Comparison of ENCODE assay signal across 11 cellular contexts in genomic region chr3:168093790-168094189, GRCh38. TPM values are rescaled to one million over a fixed set of nuclear protein-coding genes. Genes with fewer than 3 reads are reported as not detected.
DNase-seq lines count a peak whose midpoint lies in the region; FAIRE-seq and TF ChIP-seq lines count a peak whose summit lies in the region.
"Had no signal": no experiment of that assay in that cellular context is flagged by ENCODE, and none has a peak within 500 bp of the region (broad histone marks: within the 10 kb centered on the region; RNA-seq: fewer than 3 reads in every experiment).

No MANE protein-coding gene starts in this region.

- no peak for TF ChIP-seq CTCF in astrocyte (IDR thresholded peaks at IDR 0.05; ENCODE audit: insufficient read depth, low read depth, low read length)
- TF ChIP-seq CTCF in keratinocyte (optimal IDR thresholded peaks at IDR 0.05 in 1 of 3, IDR thresholded peaks at IDR 0.05 in 1 of 3, conservative IDR thresholded peaks at IDR 0.05 in 1 of 3; ENCODE audit: extremely low read depth in 1 of 3, insufficient read depth in 2 of 3, low read length in 3 of 3) = no peak
- TF ChIP-seq CTCF in CD14-positive monocyte (IDR thresholded peaks at IDR 0.05) = no peak

- H3K4me3 ChIP-seq in HUES64 (ENCODE audit: low read length) (peak overlapping the region; percentile 87), astrocyte (ENCODE audit: insufficient read depth, low read depth, low read length) (peak overlapping the region; percentile 98), keratinocyte (ENCODE audit: control insufficient read depth in 2 of 3, extremely low read depth in 1 of 3, insufficient read depth in 2 of 3, low read depth in 1 of 3, low read length in 3 of 3) (peak overlapping the region; percentile 86 to 94 (median 91)), stomach smooth muscle (ENCODE audit: low read length in 2 of 2) (peak overlapping the region; percentile 96 to 99)

- peak overlapping the region; percentile 91 for H3K4me2 ChIP-seq in astrocyte (ENCODE audit: low read length)
- peak overlapping the region; percentile 79 for H3K4me2 ChIP-seq in keratinocyte (ENCODE audit: control insufficient read depth, extremely low read depth, insufficient read depth, low read depth, low read length)

- H3K27me3 ChIP-seq in HUES64 (ENCODE audit: insufficient read depth, low read length) (no peaks in the 10 kb centered on the region), astrocyte (ENCODE audit: insufficient read depth, low read length) (no peaks in the 10 kb centered on the region), keratinocyte (ENCODE audit: control insufficient read depth, extremely low read depth, insufficient read depth, low read length) (no peaks in the 10 kb centered on the region), stomach smooth muscle (ENCODE audit: control insufficient read depth in 1 of 2, insufficient read depth in 2 of 2, low read length in 2 of 2) (no peaks in the 10 kb centered on the region)

- no peaks in the 10 kb centered on the region for H3K36me3 Mint-ChIP-seq in astrocyte (ENCODE audit: low read depth, unreplicated experiment)
- no peaks in the 10 kb centered on the region for H3K36me3 Mint-ChIP-seq in CD14-positive monocyte
- H3K36me3 Mint-ChIP-seq: activated naive CD4-positive, alpha-beta T cell treated with anti-CD3 and anti-CD28 coated beads, Interleukin-2, amount 50 U/mL, for 24 hours had no signal

- H3K4me1 ChIP-seq in HUES64 (ENCODE audit: insufficient read depth, low read length) (peaks cover 49% of the 10 kb centered on the region), astrocyte (ENCODE audit: insufficient read depth, low read length) (peaks cover 7% of the 10 kb centered on the region), keratinocyte (ENCODE audit: control insufficient read depth, extremely low read depth, insufficient read depth, low read length) (peaks cover 33% of the 10 kb centered on the region), stomach smooth muscle (ENCODE audit: control insufficient read depth, insufficient read depth, low read length) (peaks cover 13% of the 10 kb centered on the region)

- no peaks in the 10 kb centered on the region for H3K36me3 ChIP-seq in HUES64 (ENCODE audit: insufficient read depth, low read length)
- no peaks in the 10 kb centered on the region for H3K36me3 ChIP-seq in astrocyte (ENCODE audit: insufficient read depth, low read length)
- no peaks in the 10 kb centered on the region for H3K36me3 ChIP-seq in keratinocyte (ENCODE audit: control insufficient read depth in 2 of 2, extremely low read depth in 1 of 2, insufficient read depth in 2 of 2, low read length in 2 of 2)
- H3K36me3 ChIP-seq in stomach smooth muscle (ENCODE audit: control insufficient read depth in 2 of 2, insufficient read depth in 2 of 2, low read length in 2 of 2) = no peaks in the 10 kb centered on the region

- H3K4me3 Mint-ChIP-seq in astrocyte (ENCODE audit: unreplicated experiment) (peak overlapping the region; percentile 88), CD14-positive monocyte (no peak overlapping the region)

- intact Hi-C loops in CD14-positive monocyte (cut with micrococcal nuclease) = no loop called here

- no peaks in the 10 kb centered on the region for H3K9me3 ChIP-seq in HUES64 (ENCODE audit: insufficient read depth, low read depth, low read length)
- H3K9me3 ChIP-seq in astrocyte (ENCODE audit: insufficient read depth, low read depth, low read length) = no peaks in the 10 kb centered on the region
- no peaks in the 10 kb centered on the region for H3K9me3 ChIP-seq in keratinocyte (ENCODE audit: control insufficient read depth, low read depth, low read length)
- H3K9me3 ChIP-seq in stomach smooth muscle (ENCODE audit: control insufficient read depth in 2 of 2, low read length in 2 of 2) = no peaks in the 10 kb centered on the region

- no peaks in the 10 kb centered on the region for H3K9me1 ChIP-seq in keratinocyte (ENCODE audit: control insufficient read depth, extremely low read depth, insufficient read depth, low read length)

- H3K79me2 ChIP-seq in astrocyte (ENCODE audit: insufficient read depth, low read length) (peaks cover 63% of the 10 kb centered on the region), keratinocyte (ENCODE audit: control insufficient read depth, insufficient read depth, low read length) (peaks cover 60% of the 10 kb centered on the region)

- dilution Hi-C loops in keratinocyte (cut with MboI; ENCODE audit: extremely low pct_ligation_motif_present, low sequenced_read_pairs) = no loop called here

- H2AFZ ChIP-seq in astrocyte (ENCODE audit: low read depth, low read length) = no peak overlapping the region
- H2AFZ ChIP-seq in keratinocyte (ENCODE audit: control insufficient read depth, low read length) = no peak overlapping the region

- FAIRE-seq in astrocyte (lab: Jason Lieb, UNC) (no peak), keratinocyte (lab: Jason Lieb, UNC) (no peak)
- FAIRE-seq: islet of Langerhans had no signal

- H3K9ac ChIP-seq in HUES64 (ENCODE audit: low read depth, low read length) (no peak overlapping the region), astrocyte (ENCODE audit: low read length) (peak overlapping the region; percentile 94), keratinocyte (ENCODE audit: control insufficient read depth, extremely low read depth, insufficient read depth, low read length) (no peak overlapping the region), stomach smooth muscle (ENCODE audit: low read length in 2 of 2) (peak overlapping the region in 1 of 2 donors; percentile 80)

- no peaks in the 10 kb centered on the region for H3K9me3 Mint-ChIP-seq in astrocyte (ENCODE audit: unreplicated experiment)
- H3K9me3 Mint-ChIP-seq in CD14-positive monocyte = no peaks in the 10 kb centered on the region
- H3K9me3 Mint-ChIP-seq: activated naive CD4-positive, alpha-beta T cell treated with anti-CD3 and anti-CD28 coated beads, Interleukin-2, amount 50 U/mL, for 24 hours had no signal

- H4K20me1 ChIP-seq in astrocyte (ENCODE audit: insufficient read depth, low read length) = peaks cover 58% of the 10 kb centered on the region
- H4K20me1 ChIP-seq in keratinocyte (ENCODE audit: control insufficient read depth, extremely low read depth, insufficient read depth, low read length) = peaks cover 4% of the 10 kb centered on the region

- 79% methylated on average over 2 of the region's 3 CpGs for WGBS in HUES64

- H3K27ac Mint-ChIP-seq in astrocyte (ENCODE audit: unreplicated experiment) (no peak overlapping the region), CD14-positive monocyte (no peak overlapping the region)
- H3K27ac Mint-ChIP-seq: activated naive CD4-positive, alpha-beta T cell treated with anti-CD3 and anti-CD28 coated beads, Interleukin-2, amount 50 U/mL, for 24 hours had no signal

- H3K4me1 Mint-ChIP-seq in astrocyte (ENCODE audit: low read depth, unreplicated experiment) = peaks cover 41% of the 10 kb centered on the region
- peaks cover 37% of the 10 kb centered on the region for H3K4me1 Mint-ChIP-seq in CD14-positive monocyte

- H3K27me3 Mint-ChIP-seq in astrocyte (ENCODE audit: low read depth, unreplicated experiment) = no peaks in the 10 kb centered on the region
- no peaks in the 10 kb centered on the region for H3K27me3 Mint-ChIP-seq in CD14-positive monocyte (ENCODE audit: low read depth in 3 of 3)

- H3K27ac ChIP-seq in HUES64 (ENCODE audit: low read depth, low read length) (no peak overlapping the region), astrocyte (ENCODE audit: low read depth, low read length) (peak overlapping the region; percentile 93), keratinocyte (ENCODE audit: control insufficient read depth, insufficient read depth, low read length) (no peak overlapping the region), stomach smooth muscle (ENCODE audit: low read length) (no peak overlapping the region)

- DNase-seq in astrocyte (ENCODE audit: low read depth) (no peak), keratinocyte (ENCODE audit: low read depth, low spot score) (no peak), CD14-positive monocyte (ENCODE audit: low spot score) (no peak), NCI-H2196 (lab: John Stamatoyannopoulos, UW; ENCODE audit: unreplicated experiment) (no peak)
- DNase-seq in effector CD4-positive, alpha-beta T cell = no peak
- DNase-seq in stimulated activated CD4-positive, alpha-beta T cell treated with anti-CD3 and anti-CD28 coated beads, Interleukin-2, amount 100 ng/mL, for 24 hours = no peak
- DNase-seq: T1000 had no signal

RNA-seq across cellular contexts. Expression of gene GOLIM4, which starts 1.9 kb away (rescaled TPM):
- 24.5 TPM for polyA plus RNA-seq in HUES64 (2013, experiment 1 of 2)
- 29.0 TPM for polyA plus RNA-seq in HUES64 (2013, experiment 2 of 2)
- total RNA-seq in astrocyte = 51.5 and 53.7 TPM in 2 replicates
- 6.5 to 24.8 TPM (median 13.4 TPM) in 3 replicates for polyA plus RNA-seq in keratinocyte
- polyA plus RNA-seq in keratinocyte (2011; ENCODE audit: low read depth) = 45.2 TPM
- polyA plus RNA-seq in keratinocyte (2011; cell fraction: cytosol; rRNA removed) = 8.8 and 9.4 TPM in 2 replicates
- 23.1 and 28.8 TPM in 2 replicates for polyA plus RNA-seq in keratinocyte (2011; cell fraction: nucleus; rRNA removed)
- 6.8 and 26.7 TPM in 2 replicates for polyA plus RNA-seq in keratinocyte (2012; ENCODE audit: low replicate concordance)
- 7.5 to 17.7 TPM (median 14.8 TPM) in 3 replicates for polyA minus RNA-seq in keratinocyte
- 13.2 TPM for polyA minus RNA-seq in keratinocyte (2011; cell fraction: cytosol; rRNA and poly(A)+ RNA removed)
- 13.8 and 27.1 TPM in 2 replicates for polyA minus RNA-seq in keratinocyte (2011; cell fraction: nucleus; rRNA and poly(A)+ RNA removed)
- 1 to 10 TPM; 3.5 to 5.8 TPM for polyA plus RNA-seq in CD14-positive monocyte
